ENCODE assay signal across 15 cellular contexts in genomic region chrX:28910501-28910900, GRCh38.
DNase-seq lines count a peak whose midpoint lies in the region; FAIRE-seq and TF ChIP-seq lines count a peak whose summit lies in the region.
"Had no signal": no experiment of that assay in that cellular context is flagged by ENCODE, and none has a peak within 500 bp of the region (broad histone marks: within the 10 kb centered on the region; RNA-seq: fewer than 3 reads in every experiment).

No MANE protein-coding gene starts in this region.

- no peak for FAIRE-seq in H54 (lab: Jason Lieb, UNC)
- FAIRE-seq: G401.6 had no signal

- no peak for TF ChIP-seq POLR2A in H54 (IDR thresholded peaks at IDR 0.05; ENCODE audit: low read depth, low read length)

- no peak overlapping the region for H3K4me3 ChIP-seq in fibroblast of the aortic adventitia (ENCODE audit: low read depth, low read length)
- H3K4me3 ChIP-seq: GM12878 had no signal

- no peak for TF ChIP-seq CTCF in fibroblast of the aortic adventitia (IDR thresholded peaks at IDR 0.05; ENCODE audit: insufficient read depth, low read length)

- DNase-seq in EH (ENCODE audit: low read depth), result peak; percentile 11
- DNase-seq in amniotic epithelial cell (ENCODE audit: low read depth), result peak; percentile 83
- peak; percentile 66 for DNase-seq in fibroblast of the aortic adventitia (ENCODE audit: low read depth)
- peak; percentile 34 for DNase-seq in renal cortical epithelial cell (ENCODE audit: low read depth)
- no peak for DNase-seq in activated naive CD4-positive, alpha-beta T cell treated with anti-CD3 and anti-CD28 coated beads, Interleukin-2, amount 50 U/mL, for 16 hours
- no peak for DNase-seq in H54 (ENCODE audit: insufficient read length, low spot score)
- DNase-seq in activated CD4-positive, alpha-beta T cell treated with anti-CD3 and anti-CD28 coated beads for 1 hour, result no peak
- DNase-seq: Caco-2, GOT3, MV-4-11, NCI-H1417 treated with DMSO at 0.1 percent for 48 hours, NCI-H1930, NCI-H524 treated with DMSO at 0.1 percent for 48 hours had no signal

Comparison
In these comparisons a context has a peak if more than half of its experiments do, and no peak if none do; other contexts are left out.
1. DNase-seq: peak in EH (single experiment), amniotic epithelial cell (single experiment), fibroblast of the aortic adventitia (single experiment) and renal cortical epithelial cell (single experiment); none in activated naive CD4-positive, alpha-beta T cell treated with anti-CD3 and anti-CD28 coated beads, Interleukin-2, amount 50 U/mL, for 16 hours (single experiment), H54 (single experiment) and activated CD4-positive, alpha-beta T cell treated with anti-CD3 and anti-CD28 coated beads for 1 hour (single experiment).